ENCODE assay signal across 16 cellular contexts in the genomic region with DNA sequence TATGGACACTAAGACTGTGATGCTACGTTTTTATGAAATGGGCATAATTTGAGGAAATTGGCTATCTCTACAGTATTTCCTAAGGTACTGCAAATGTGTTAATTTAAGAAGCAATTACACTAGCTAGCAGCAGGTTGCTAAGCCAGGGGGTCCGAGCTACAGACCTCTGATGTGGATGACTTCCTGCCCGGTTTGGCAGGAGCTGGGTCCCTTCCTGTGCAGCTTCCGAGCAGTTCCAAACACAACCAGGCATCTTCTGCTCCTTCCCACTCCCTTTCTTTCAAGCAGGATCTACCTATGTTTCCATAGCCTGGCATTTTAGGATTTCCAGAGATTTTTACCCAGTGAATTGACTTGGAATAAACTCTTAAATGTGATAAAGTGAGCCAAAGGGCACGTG. TPM values are rescaled to one million over a fixed set of nuclear protein-coding genes. Genes with fewer than 3 reads are reported as not detected.
"Had no signal": no experiment of that assay in that cellular context is flagged by ENCODE, and none has a peak within 500 bp of the region (broad histone marks: within the 10 kb centered on the region; RNA-seq: fewer than 3 reads in every experiment).

No MANE protein-coding gene starts in this region.

- H3K4me1 ChIP-seq: psoas muscle had no signal

- H3K36me3 Mint-ChIP-seq: mesothelial cell of epicardium, WTC11 had no signal

- DNase-seq: activated CD4-positive, alpha-beta T cell treated with anti-CD3 and anti-CD28 coated beads for 48 hours; activated CD8-positive, alpha-beta memory T cell treated with anti-CD3 and anti-CD28 coated beads, Interleukin-2, amount 50 U/mL, for 48 hours; activated CD8-positive, alpha-beta T cell treated with anti-CD3 and anti-CD28 coated beads, Interleukin-2, amount 10 ng/mL, durations not matched to agents 7 days and 5 days; activated naive CD4-positive, alpha-beta T cell treated with Interleukin-2 at 50 U/mL for 16 hours; effector memory CD8-positive, alpha-beta T cell; hippocampal formation; psoas muscle; sigmoid colon; stimulated activated CD4-positive, alpha-beta T cell treated with anti-CD3 and anti-CD28 coated beads, Interleukin-12 subunit alpha, Interleukin-12 subunit beta, amount 100 ng/mL, for 4 hours; stimulated activated CD8-positive, alpha-beta memory T cell treated with anti-CD3 and anti-CD28 coated beads, Interleukin-4, amount 100 ng/mL, for 48 hours; stomach had no signal

- H3K36me3 ChIP-seq: sigmoid colon, stomach had no signal

- H3K27ac Mint-ChIP-seq: activated CD8-positive, alpha-beta T cell treated with anti-CD3 and anti-CD28 coated beads, Interleukin-2, amount 10 ng/mL, durations not matched to agents 7 days and 5 days; activated T-helper 1 cell treated with anti-CD3 and anti-CD28 coated beads, Interleukin-12 subunit alpha, Interleukin-12 subunit beta, Interleukin-2, Interleukin-4 antibody, amounts not matched to agents 30 ng/mL and 10 ng/mL and 1 ng/mL, durations not matched to agents 14 hours and 24 hours and 36 hours; effector memory CD8-positive, alpha-beta T cell; mesothelial cell of epicardium; T-helper 1 cell treated with Interleukin-12 subunit alpha and Interleukin-12 subunit beta and Interleukin-4 antibody, amounts not matched to agents 30 μg/mL and 1 μg/mL, for 36 hours; WTC11 had no signal

- H3K27ac ChIP-seq: epithelial cell of prostate, psoas muscle, sigmoid colon, stomach had no signal

- H3K27me3 ChIP-seq: sigmoid colon, stomach had no signal

- H3K9me3 Mint-ChIP-seq: activated T-helper 1 cell treated with anti-CD3 and anti-CD28 coated beads, Interleukin-12 subunit alpha, Interleukin-12 subunit beta, Interleukin-2, Interleukin-4 antibody, amounts not matched to agents 30 ng/mL and 10 ng/mL and 1 ng/mL, durations not matched to agents 14 hours and 24 hours and 36 hours; effector memory CD8-positive, alpha-beta T cell; mesothelial cell of epicardium; T-helper 1 cell treated with Interleukin-12 subunit alpha and Interleukin-12 subunit beta and Interleukin-4 antibody, amounts not matched to agents 30 μg/mL and 1 μg/mL, for 36 hours; WTC11 had no signal

- ATAC-seq: activated CD8-positive, alpha-beta T cell treated with anti-CD3 and anti-CD28 coated beads, Interleukin-2, amount 10 ng/mL, durations not matched to agents 7 days and 5 days; effector memory CD8-positive, alpha-beta T cell; psoas muscle; WTC11 had no signal

- H3K4me3 ChIP-seq: psoas muscle, stomach had no signal

- H3K9me3 ChIP-seq: psoas muscle, sigmoid colon, stomach had no signal

- H3K4me3 Mint-ChIP-seq: activated CD8-positive, alpha-beta T cell treated with anti-CD3 and anti-CD28 coated beads, Interleukin-2, amount 10 ng/mL, durations not matched to agents 7 days and 5 days; activated T-helper 1 cell treated with anti-CD3 and anti-CD28 coated beads, Interleukin-12 subunit alpha, Interleukin-12 subunit beta, Interleukin-2, Interleukin-4 antibody, amounts not matched to agents 30 ng/mL and 10 ng/mL and 1 ng/mL, durations not matched to agents 14 hours and 24 hours and 36 hours; effector memory CD8-positive, alpha-beta T cell; T-helper 1 cell treated with Interleukin-12 subunit alpha and Interleukin-12 subunit beta and Interleukin-4 antibody, amounts not matched to agents 30 μg/mL and 1 μg/mL, for 36 hours had no signal

RNA-seq across cellular contexts. Expression of a gene that starts 55.7 kb away (rescaled TPM):
- total RNA-seq: activated T-helper 1 cell treated with anti-CD3 and anti-CD28 coated beads, Interleukin-12 subunit alpha, Interleukin-12 subunit beta, Interleukin-2, Interleukin-4 antibody, amounts not matched to agents 30 ng/mL and 10 ng/mL and 1 ng/mL, durations not matched to agents 14 hours and 24 hours and 36 hours; psoas muscle had no signal
